In genomic region chr2:207282916-207283315, GRCh38 we compare ENCODE assay signal across 12 cellular contexts.
DNase-seq lines count a peak whose midpoint lies in the region; ATAC-seq, FAIRE-seq and TF ChIP-seq lines count a peak whose summit lies in the region.
"Had no signal": no experiment of that assay in that cellular context is flagged by ENCODE, and none has a peak within 500 bp of the region (broad histone marks: within the 10 kb centered on the region; RNA-seq: fewer than 3 reads in every experiment).

No MANE protein-coding gene starts in this region.

- H3K4me3 ChIP-seq in CD4-positive, alpha-beta memory T cell (ENCODE audit: low read length in 2 of 2) = no peak overlapping the region
- H3K4me3 ChIP-seq in GM23338 = no peak overlapping the region
- no peak overlapping the region for H3K4me3 ChIP-seq in coronary artery

- H3K9me2 ChIP-seq in GM23338 (ENCODE audit: insufficient read depth) = no peaks in the 10 kb centered on the region

- H3K79me2 ChIP-seq in GM23338 (replicated peaks; ENCODE audit: insufficient read depth) = no peaks in the 10 kb centered on the region

- H3K27ac ChIP-seq in CD4-positive, alpha-beta memory T cell (ENCODE audit: low read depth, low read length) = no peak overlapping the region
- H3K27ac ChIP-seq in GM23338 (ENCODE audit: low read depth) (no peak overlapping the region), coronary artery (peak overlapping the region in 1 of 2 donors; percentile 29)

- no peaks in the 10 kb centered on the region for H3K27me3 ChIP-seq in CD4-positive, alpha-beta memory T cell (ENCODE audit: insufficient read depth, low read length)
- H3K27me3 ChIP-seq in GM23338 (ENCODE audit: insufficient read depth) = no peaks in the 10 kb centered on the region

- H3K9me3 ChIP-seq in CD4-positive, alpha-beta memory T cell (ENCODE audit: control insufficient read depth in 1 of 2, low read length in 2 of 2) = no peaks in the 10 kb centered on the region

- CTCF ChIA-PET in CD4-positive, alpha-beta memory T cell (lab: Charles Lee; ENCODE audit: partially characterized antibody) = interaction anchor here (1.9 kb wide), 1 partner anchor 14 kb away, joined by 4 read pairs; no protein-coding TSS in a partner anchor
- CTCF ChIA-PET in activated CD4-positive, alpha-beta memory T cell treated with anti-CD3 and anti-CD28 coated beads, Interleukin-2, amount 10 ng/mL, durations not matched to agents 7 days and 5 days (lab: Charles Lee) = interaction anchor here (1.0 kb wide), 1 partner anchor 191 kb away, joined by 3 read pairs; no protein-coding TSS in a partner anchor

- ATAC-seq in GM23338 = no peak

- peaks cover 0 to 3% of the 10 kb centered on the region in 2 donors for H3K27me3 Mint-ChIP-seq in CD4-positive, alpha-beta memory T cell
- no peaks in the 10 kb centered on the region for H3K27me3 Mint-ChIP-seq in GM23338 (ENCODE audit: insufficient read depth, low read depth, poor library complexity)
- no peaks in the 10 kb centered on the region for H3K27me3 Mint-ChIP-seq in activated CD4-positive, alpha-beta memory T cell treated with anti-CD3 and anti-CD28 coated beads, Interleukin-2, amount 10 ng/mL, durations not matched to agents 7 days and 5 days
- H3K27me3 Mint-ChIP-seq: naive B cell had no signal

- intact Hi-C loops in CD4-positive, alpha-beta memory T cell (cut with micrococcal nuclease) = no loop called here

- H3K9me3 Mint-ChIP-seq in CD4-positive, alpha-beta memory T cell = no peaks in the 10 kb centered on the region
- no peaks in the 10 kb centered on the region for H3K9me3 Mint-ChIP-seq in GM23338
- peaks cover 9% of the 10 kb centered on the region for H3K9me3 Mint-ChIP-seq in activated CD4-positive, alpha-beta memory T cell treated with anti-CD3 and anti-CD28 coated beads, Interleukin-2, amount 10 ng/mL, durations not matched to agents 7 days and 5 days
- H3K9me3 Mint-ChIP-seq: naive B cell had no signal

- H3K36me3 Mint-ChIP-seq in CD4-positive, alpha-beta memory T cell = no peaks in the 10 kb centered on the region
- no peaks in the 10 kb centered on the region for H3K36me3 Mint-ChIP-seq in GM23338 (ENCODE audit: low read depth)
- H3K36me3 Mint-ChIP-seq in activated CD4-positive, alpha-beta memory T cell treated with anti-CD3 and anti-CD28 coated beads, Interleukin-2, amount 10 ng/mL, durations not matched to agents 7 days and 5 days (ENCODE audit: low read depth) = no peaks in the 10 kb centered on the region
- H3K36me3 Mint-ChIP-seq: naive B cell, WTC11 had no signal

- H3K4me3 Mint-ChIP-seq in CD4-positive, alpha-beta memory T cell = peak overlapping the region in 5 of 8 donors; percentile 0 to 70 (median 30)
- H3K4me3 Mint-ChIP-seq in GM23338 = no peak overlapping the region
- peak overlapping the region; percentile 43 for H3K4me3 Mint-ChIP-seq in activated CD4-positive, alpha-beta memory T cell treated with anti-CD3 and anti-CD28 coated beads, Interleukin-2, amount 10 ng/mL, durations not matched to agents 7 days and 5 days
- H3K4me3 Mint-ChIP-seq: WTC11 had no signal

- no peak overlapping the region for H3K4me2 ChIP-seq in GM23338

- POLR2A ChIA-PET in CD4-positive, alpha-beta memory T cell (lab: Charles Lee; ENCODE audit: partially characterized antibody) = no interaction called here
- POLR2A ChIA-PET in activated CD4-positive, alpha-beta memory T cell treated with anti-CD3 and anti-CD28 coated beads, Interleukin-2, amount 10 ng/mL, durations not matched to agents 7 days and 5 days (lab: Charles Lee) = interaction anchor here (0.6 to 2.8 kb wide), 3 partner anchors 54 to 225 kb away, joined by 3 to 15 read pairs (median 7); partner anchors contain the start of gene KLF7

- FAIRE-seq in RCC 7860 (lab: Jason Lieb, UNC) = no peak

- TF ChIP-seq CTCF in GM23338 (conservative IDR thresholded peaks at IDR 0.05; ENCODE audit: low read depth in 2 of 2) (no peak), coronary artery (IDR thresholded peaks at IDR 0.05) (no peak)

- no peaks in the 10 kb centered on the region for H3F3A ChIP-seq in GM23338 (replicated peaks; ENCODE audit: low read depth)

- peaks cover 20% of the 10 kb centered on the region for H3K4me1 ChIP-seq in CD4-positive, alpha-beta memory T cell (ENCODE audit: insufficient read depth, low read length)
- H3K4me1 ChIP-seq in GM23338 (ENCODE audit: insufficient read depth) = peaks cover 12% of the 10 kb centered on the region; the same call in 1 of the 2 replicates

- H2AFZ ChIP-seq in GM23338 = peak overlapping the region; percentile 44; the same call in 1 of the 2 replicates

- H3K36me3 ChIP-seq in CD4-positive, alpha-beta memory T cell (ENCODE audit: insufficient read depth, low read length) = no peaks in the 10 kb centered on the region
- H3K36me3 ChIP-seq in GM23338 (ENCODE audit: insufficient read depth) = no peaks in the 10 kb centered on the region

- no peaks in the 10 kb centered on the region for H4K20me1 ChIP-seq in GM23338 (replicated peaks; ENCODE audit: insufficient read depth)

- H3K4me1 Mint-ChIP-seq in CD4-positive, alpha-beta memory T cell = peaks cover 15 to 30% (median 19%) of the 10 kb centered on the region in 4 donors
- H3K4me1 Mint-ChIP-seq in GM23338 = peaks cover 18% of the 10 kb centered on the region; the same call in 2 of the 3 replicates
- peaks cover 54% of the 10 kb centered on the region for H3K4me1 Mint-ChIP-seq in activated CD4-positive, alpha-beta memory T cell treated with anti-CD3 and anti-CD28 coated beads, Interleukin-2, amount 10 ng/mL, durations not matched to agents 7 days and 5 days

- DNase-seq in CD4-positive, alpha-beta memory T cell = no peak
- no peak for DNase-seq in GM23338 (ENCODE audit: low spot score)
- no peak for DNase-seq in activated CD4-positive, alpha-beta memory T cell treated with anti-CD3 and anti-CD28 coated beads, Interleukin-2, amount 10 ng/mL, durations not matched to agents 7 days and 5 days
- DNase-seq in lung microvascular endothelial cell (ENCODE audit: low read depth in 2 of 2) = peak; percentile 7 to 74
- DNase-seq in RCC 7860 (ENCODE audit: low spot score) = no peak
- DNase-seq in SKM-1 (lab: John Stamatoyannopoulos, UW; ENCODE audit: unreplicated experiment) = no peak
- DNase-seq in mesenteric fat pad (ENCODE audit: low spot score) = no peak
- DNase-seq in coronary artery (ENCODE audit: low spot score) = no peak
- DNase-seq: naive B cell; NCI-H2107; stimulated activated naive CD4-positive, alpha-beta T cell treated with Interleukin-2 at 50 U/mL for 16 hours had no signal

- H3K27ac Mint-ChIP-seq in CD4-positive, alpha-beta memory T cell = peak overlapping the region in 3 of 7 donors; percentile 14 to 43 (median 40)
- no peak overlapping the region for H3K27ac Mint-ChIP-seq in GM23338
- H3K27ac Mint-ChIP-seq in activated CD4-positive, alpha-beta memory T cell treated with anti-CD3 and anti-CD28 coated beads, Interleukin-2, amount 10 ng/mL, durations not matched to agents 7 days and 5 days = peak overlapping the region; percentile 19
- H3K27ac Mint-ChIP-seq: WTC11 had no signal

TF ChIP-seq in GM23338, 12 proteins besides CTCF, POLR2A, EP300 and RAD21 (continues in another document):
- TF ChIP-seq EZH2 (IDR thresholded peaks at IDR 0.05; ENCODE audit: low read depth, unreplicated experiment) (no peak), ETS1 (IDR thresholded peaks at IDR 0.05) (no peak), CREB1 (CRISPR knock-in tag; IDR thresholded peaks at IDR 0.05; ENCODE audit: low read depth) (no peak), REST (IDR thresholded peaks at IDR 0.05; ENCODE audit: unreplicated experiment) (no peak), POLR2AphosphoS5 (IDR thresholded peaks at IDR 0.05; ENCODE audit: low read depth) (no peak), ZNF331 (CRISPR knock-in tag; IDR thresholded peaks at IDR 0.05; ENCODE audit: low read depth) (no peak), EZH2phosphoT487 (IDR thresholded peaks at IDR 0.05; ENCODE audit: unreplicated experiment) (no peak)

Comparison
In these comparisons a context has a peak if more than half of its experiments do, and no peak if none do; other contexts are left out.
1. DNase-seq: peak in lung microvascular endothelial cell (2 of 2); none in CD4-positive, alpha-beta memory T cell (0 of 5), GM23338 (single experiment), activated CD4-positive, alpha-beta memory T cell treated with anti-CD3 and anti-CD28 coated beads, Interleukin-2, amount 10 ng/mL, durations not matched to agents 7 days and 5 days (single experiment), RCC 7860 (single experiment), SKM-1 (single experiment), mesenteric fat pad (single experiment) and coronary artery (single experiment).